Comparison of ENCODE assay signal across 8 cellular contexts in genomic region chr7:64794171-64794844, GRCh38. TPM values are rescaled to one million over a fixed set of nuclear protein-coding genes. Genes with fewer than 3 reads are reported as not detected.
DNase-seq lines count a peak whose midpoint lies in the region; ATAC-seq and TF ChIP-seq lines count a peak whose summit lies in the region.

Gene ZNF138 (plus strand): TSS chr7:64794428. CDS start chr7:64794569, 141 bp downstream.

- H3K4me1 ChIP-seq in KMS-11 (ENCODE audit: low read depth, poor library complexity, severe bottlenecking) (peaks cover 10% of the 10 kb centered on the region), Panc1 (ENCODE audit: control insufficient read depth, insufficient read depth, low read length) (peaks cover 16% of the 10 kb centered on the region; the same call in 1 of the 2 replicates), esophagus squamous epithelium (peaks cover 12 to 40% (median 16%) of the 10 kb centered on the region in 3 donors), muscle layer of duodenum (ENCODE audit: control insufficient read depth in 1 of 2, insufficient read depth in 2 of 2, low read length in 2 of 2) (peaks cover 0 to 15% of the 10 kb centered on the region in 2 donors)

- H3K4me3 ChIP-seq in KMS-11 (IDR thresholded peaks at IDR 0.05; ENCODE audit: insufficient read depth, low read depth, low read length) = peak within 1 kb of the TSS; percentile 44
- peak within 1 kb of the TSS; percentile 75 to 81 for H3K4me3 ChIP-seq in Panc1 (ENCODE audit: low read depth in 2 of 2, low read length in 2 of 2)
- H3K4me3 ChIP-seq in esophagus squamous epithelium = peak within 1 kb of the TSS; percentile 52 to 94 (median 87)
- peak within 1 kb of the TSS; percentile 78 to 85 for H3K4me3 ChIP-seq in muscle layer of duodenum (ENCODE audit: low read depth in 1 of 2, low read length in 2 of 2)

- DNase-seq in DMS79 treated with DMSO at 0.1 percent for 48 hours (lab: John Stamatoyannopoulos, UW) (peak; percentile 95), Panc1 (ENCODE audit: low read depth, low spot score) (peak; percentile 86), esophagus squamous epithelium (lab: John Stamatoyannopoulos, UW) (peak; percentile 75)
- peak; percentile 93 to 95 for DNase-seq in activated T-cell treated with anti-CD3 and anti-CD28 coated beads, Interleukin-2, amount 50 U/mL, for 72 hours
- peak; percentile 87 for DNase-seq in stimulated activated CD8-positive, alpha-beta memory T cell treated with anti-CD3 and anti-CD28 coated beads, Interleukin-7, amount 100 ng/mL, for 24 hours (ENCODE audit: low read depth)

- H3K36me3 Mint-ChIP-seq in activated T-cell treated with anti-CD3 and anti-CD28 coated beads, Interleukin-2, amount 50 U/mL, for 72 hours (ENCODE audit: insufficient read depth in 2 of 2) = peaks cover 0 to 14% of the 10 kb centered on the region in 2 donors

- H3K79me2 ChIP-seq in KMS-11 (ENCODE audit: insufficient read depth, low read depth) = peaks cover 26% of the 10 kb centered on the region; the same call in 1 of the 2 replicates

- H3K27ac ChIP-seq in KMS-11 (peak within 1 kb of the TSS; percentile 73), Panc1 (ENCODE audit: low read length) (peak within 1 kb of the TSS; percentile 86), esophagus squamous epithelium (peak within 1 kb of the TSS; percentile 79 to 91 (median 90)), muscle layer of duodenum (ENCODE audit: low read length) (peak within 1 kb of the TSS; percentile 77)

- ATAC-seq in GM21786 (IDR thresholded peaks at IDR 0.05; ENCODE audit: unreplicated experiment) = peak; percentile 100
- ATAC-seq in Panc1 = peak; percentile 100
- peak; percentile 100 for ATAC-seq in activated T-cell treated with anti-CD3 and anti-CD28 coated beads, Interleukin-2, amount 50 U/mL, for 72 hours (replicated peaks in 1 of 2)

- peak within 1 kb of the TSS; percentile 96 for H3K27ac Mint-ChIP-seq in activated T-cell treated with anti-CD3 and anti-CD28 coated beads, Interleukin-2, amount 50 U/mL, for 72 hours

- peak in 1 of 4 donors; percentile 75 for TF ChIP-seq POLR2A in esophagus squamous epithelium (IDR thresholded peaks at IDR 0.05)

- WGBS in esophagus squamous epithelium, 2 donors = 0% methylated on average over 12 to 19 of the region's 32 CpGs

- intact Hi-C loops in Panc1 (cut with micrococcal nuclease; ENCODE audit: unreplicated experiment) (no loop called here), esophagus squamous epithelium (cut with DNase I) (no loop called here)

- H3K4me1 Mint-ChIP-seq in activated T-cell treated with anti-CD3 and anti-CD28 coated beads, Interleukin-2, amount 50 U/mL, for 72 hours (ENCODE audit: low read depth) = peaks cover 23% of the 10 kb centered on the region

- in situ Hi-C loops in Panc1 (cut with HindIII; ENCODE audit: low pct_unique_long_range_greater_than_20kb, low sequenced_read_pairs) = no loop called here

- no peaks in the 10 kb centered on the region for H3K9me3 Mint-ChIP-seq in activated T-cell treated with anti-CD3 and anti-CD28 coated beads, Interleukin-2, amount 50 U/mL, for 72 hours

- CTCF ChIA-PET in Panc1 (lab: Charles Lee) = no interaction called here

- POLR2A ChIA-PET in Panc1 (lab: Charles Lee) = interaction anchor here (0.6 to 0.7 kb wide), 2 partner anchors 32 to 33 kb away, joined by 5 to 6 read pairs; no protein-coding TSS in a partner anchor

- H3K36me3 ChIP-seq in KMS-11 (ENCODE audit: insufficient read depth) (peaks cover 6% of the 10 kb centered on the region; the same call in 1 of the 2 replicates), Panc1 (ENCODE audit: control insufficient read depth, insufficient read depth, low read length) (0 out of 2 replicates have a peak, but pooled peaks cover 1% of the 10 kb centered on the region), esophagus squamous epithelium (peaks cover 0 to 5% (median 0%) of the 10 kb centered on the region in 3 donors), muscle layer of duodenum (ENCODE audit: control insufficient read depth in 1 of 2, insufficient read depth in 2 of 2, low read length in 2 of 2) (peaks cover 0 to 3% of the 10 kb centered on the region in 2 donors)

- H3K27me3 ChIP-seq in KMS-11 (ENCODE audit: insufficient read depth, low read depth) (no peaks in the 10 kb centered on the region), Panc1 (ENCODE audit: control insufficient read depth, insufficient read depth, low read length) (no peaks in the 10 kb centered on the region), esophagus squamous epithelium (no peaks in the 10 kb centered on the region), muscle layer of duodenum (ENCODE audit: low read depth, low read length) (no peaks in the 10 kb centered on the region)

- H3K9me3 ChIP-seq in Panc1 (ENCODE audit: control insufficient read depth, insufficient read depth, low read depth, low read length) = no peaks in the 10 kb centered on the region
- no peaks in the 10 kb centered on the region for H3K9me3 ChIP-seq in esophagus squamous epithelium
- H3K9me3 ChIP-seq in muscle layer of duodenum (ENCODE audit: control insufficient read depth in 1 of 2, low read length in 2 of 2) = no peaks in the 10 kb centered on the region

- peak within 1 kb of the TSS; percentile 67 for H3K9ac ChIP-seq in KMS-11

- H4K20me1 ChIP-seq in KMS-11 (ENCODE audit: insufficient read depth) = no peaks in the 10 kb centered on the region

- no peaks in the 10 kb centered on the region for H3K27me3 Mint-ChIP-seq in activated T-cell treated with anti-CD3 and anti-CD28 coated beads, Interleukin-2, amount 50 U/mL, for 72 hours (ENCODE audit: low read depth)

- peak within 1 kb of the TSS; percentile 100 for H3K4me3 Mint-ChIP-seq in activated T-cell treated with anti-CD3 and anti-CD28 coated beads, Interleukin-2, amount 50 U/mL, for 72 hours

- BruUV-seq in Panc1 (replicated peaks; lab: Mats Ljungman, UMichigan) = no TSS peak

- peak within 1 kb of the TSS; percentile 93 for H2AFZ ChIP-seq in KMS-11 (ENCODE audit: low read depth)

- H3K4me2 ChIP-seq in KMS-11 = peak within 1 kb of the TSS; percentile 59

- TF ChIP-seq CTCF in KMS-11 (conservative IDR thresholded peaks at IDR 0.05; ENCODE audit: low read depth, low read length) = no peak
- no peak for TF ChIP-seq CTCF in Panc1 (IDR thresholded peaks at IDR 0.05)
- peak in 3 of 6 experiments; percentile 16 to 22 (median 21) for TF ChIP-seq CTCF in esophagus squamous epithelium (IDR thresholded peaks at IDR 0.05)

RNA-seq across cellular contexts. Expression of gene ZNF138, which starts in this region (rescaled TPM):
- total RNA-seq in Panc1 (2021; ENCODE audit: unreplicated experiment) = 7.6 TPM
- 3.4 TPM for polyA plus RNA-seq in Panc1 (2012; ENCODE audit: insufficient read length)
- total RNA-seq in activated T-cell treated with anti-CD3 and anti-CD28 coated beads, Interleukin-2, amount 50 U/mL, for 72 hours = 10 to 100 TPM; 16.8 to 17.7 TPM
- 10 to 100 TPM in 3 of 4 donors, 1 to 10 TPM in 1; 7.2 to 14.0 (median 12.1) TPM for total RNA-seq in esophagus squamous epithelium

Comparison
In these comparisons a context has a peak if more than half of its experiments do, and no peak if none do; other contexts are left out.
1. Peak in every context shown above with its lines: DNase-seq, ATAC-seq, H3K4me3 ChIP-seq and H3K27ac ChIP-seq.